8 cellular contexts compared by ENCODE assay signal in genomic region chr18:69400976-69401474, GRCh38. TPM values are rescaled to one million over a fixed set of nuclear protein-coding genes. Genes with fewer than 3 reads are reported as not detected.
DNase-seq lines count a peak whose midpoint lies in the region; ATAC-seq and TF ChIP-seq lines count a peak whose summit lies in the region.

No MANE protein-coding gene starts in this region.

- H3K36me3 Mint-ChIP-seq in endodermal cell (ENCODE audit: low read depth) (no peaks in the 10 kb centered on the region), HFFc6 (ENCODE audit: low read depth) (no peaks in the 10 kb centered on the region)

- H3K27me3 ChIP-seq in MM.1S (replicated peaks; ENCODE audit: insufficient read depth, low read length): no peaks in the 10 kb centered on the region
- peaks cover 49% of the 10 kb centered on the region for H3K27me3 ChIP-seq in endodermal cell (ENCODE audit: control insufficient read depth, insufficient read depth, low read length, poor library complexity, severe bottlenecking)
- H3K27me3 ChIP-seq in muscle layer of colon (ENCODE audit: control insufficient read depth in 1 of 2, insufficient read depth in 2 of 2, low read length in 2 of 2): peaks cover 0 to 14% of the 10 kb centered on the region in 2 donors

- peak; percentile 89 for DNase-seq in COLO668 (lab: John Stamatoyannopoulos, UW; ENCODE audit: unreplicated experiment)
- DNase-seq in MM.1S: no peak
- DNase-seq in endodermal cell: peak; percentile 78
- DNase-seq in 8988T: no peak
- DNase-seq in HT-29 (ENCODE audit: low spot score): no peak
- no peak for DNase-seq in HFFc6

- H3K79me2 ChIP-seq in MM.1S (ENCODE audit: low read length): no peaks in the 10 kb centered on the region

- H3K9me3 ChIP-seq in MM.1S (replicated peaks; ENCODE audit: insufficient read depth, low read length): no peaks in the 10 kb centered on the region
- no peaks in the 10 kb centered on the region for H3K9me3 ChIP-seq in endodermal cell (ENCODE audit: control insufficient read depth, low read length)
- H3K9me3 ChIP-seq in muscle layer of colon (ENCODE audit: low read length): no peaks in the 10 kb centered on the region

- no peaks in the 10 kb centered on the region for H3F3A ChIP-seq in MM.1S (ENCODE audit: insufficient read depth, low read length)

- no peak overlapping the region for H3K9ac ChIP-seq in MM.1S (ENCODE audit: low read length)
- no peak overlapping the region for H3K9ac ChIP-seq in endodermal cell (ENCODE audit: extremely low read depth, low read length, poor library complexity, severe bottlenecking)
- no peak overlapping the region for H3K9ac ChIP-seq in muscle layer of colon (ENCODE audit: low read length)

- H3K4me3 ChIP-seq in MM.1S (ENCODE audit: low read length) (peak overlapping the region; percentile 48), endodermal cell (ENCODE audit: low read length) (peak overlapping the region; percentile 80), muscle layer of colon (ENCODE audit: low read depth in 1 of 2, low read length in 2 of 2) (peak overlapping the region; percentile 33 to 67)

- H3K36me3 ChIP-seq in MM.1S (replicated peaks; ENCODE audit: insufficient read depth, low read length) (no peaks in the 10 kb centered on the region), endodermal cell (ENCODE audit: control insufficient read depth, insufficient read depth, low read length) (no peaks in the 10 kb centered on the region), muscle layer of colon (ENCODE audit: insufficient read depth, low read length) (no peaks in the 10 kb centered on the region)

- H3K27ac Mint-ChIP-seq in endodermal cell (no peak overlapping the region), HFFc6 (no peak overlapping the region)

- no peak overlapping the region for H3K27ac ChIP-seq in MM.1S (ENCODE audit: low read length)
- H3K27ac ChIP-seq in endodermal cell (ENCODE audit: low read depth, low read length): no peak overlapping the region
- H3K27ac ChIP-seq in muscle layer of colon (ENCODE audit: low read depth, low read length): no peak overlapping the region

- peak overlapping the region; percentile 53 for H2AFZ ChIP-seq in MM.1S (ENCODE audit: low read length)

- 0% methylated on average over 4 to 65 of the region's 65 CpGs for WGBS in endodermal cell (ENCODE audit: insufficient coverage in 1 of 2, insufficient read length in 1 of 2), 2 experiments

- ATAC-seq in GM21529 (IDR thresholded peaks at IDR 0.05; ENCODE audit: unreplicated experiment): no peak

- peak overlapping the region; percentile 70 for H3K4me2 ChIP-seq in MM.1S (ENCODE audit: low read depth, low read length)

- TF ChIP-seq CTCF in MM.1S (IDR thresholded peaks at IDR 0.05; ENCODE audit: low read length) (no peak), endodermal cell (conservative IDR thresholded peaks at IDR 0.05) (no peak), HFFc6 (IDR thresholded peaks at IDR 0.05) (no peak)

- no peaks in the 10 kb centered on the region for H3K9me3 Mint-ChIP-seq in endodermal cell
- no peaks in the 10 kb centered on the region; the same call in 1 of the 2 replicates for H3K9me3 Mint-ChIP-seq in HFFc6

- H3K4me1 ChIP-seq in MM.1S (ENCODE audit: low read length) (no peaks in the 10 kb centered on the region), endodermal cell (ENCODE audit: control insufficient read depth, insufficient read depth, low read length) (no peaks in the 10 kb centered on the region), muscle layer of colon (ENCODE audit: insufficient read depth, low read length) (no peaks in the 10 kb centered on the region)

- no peaks in the 10 kb centered on the region for H4K20me1 ChIP-seq in MM.1S (ENCODE audit: insufficient read depth, low read length)

- peaks cover 19% of the 10 kb centered on the region for H3K4me1 Mint-ChIP-seq in endodermal cell
- H3K4me1 Mint-ChIP-seq in HFFc6 (ENCODE audit: low read depth): peaks cover 7% of the 10 kb centered on the region; the same call in 1 of the 2 replicates

- H3K4me3 Mint-ChIP-seq in endodermal cell (peak overlapping the region; percentile 67), HFFc6 (no peak overlapping the region)

- no peaks in the 10 kb centered on the region for H3K9me2 ChIP-seq in MM.1S (replicated peaks; ENCODE audit: insufficient read depth, low read length)

- H3K27me3 Mint-ChIP-seq in endodermal cell (ENCODE audit: insufficient read depth) (peaks cover 59% of the 10 kb centered on the region), HFFc6 (ENCODE audit: insufficient read depth) (peaks cover 18% of the 10 kb centered on the region)

RNA-seq across cellular contexts. Expression of gene DOK6, which starts 0.3 kb away (rescaled TPM):
- total RNA-seq in endodermal cell: 1 to 10 TPM; 5.7 to 5.9 TPM
- polyA plus RNA-seq in endodermal cell (2013, experiment 1 of 2): 3.5 TPM
- 3.1 TPM for polyA plus RNA-seq in endodermal cell (2013, experiment 2 of 2)
- not detected in 2 replicates for total RNA-seq in HT-29 (2014; rRNA removed; shearing (Covaris generic))
- not detected for total RNA-seq in HFFc6 (2021; fragmentation: NEBNext Ultra II Directional; extraction: Animal tissue kit (Norgen Biotek cat#: 25700))

Comparison
In these comparisons a context has a peak if more than half of its experiments do, and no peak if none do; other contexts are left out.
1. DNase-seq: peak in COLO668 (single experiment) and endodermal cell (single experiment); none in MM.1S (single experiment), 8988T (single experiment), HT-29 (single experiment) and HFFc6 (single experiment).
2. Peak in every context shown above with its lines, with median percentiles within 50 percentile points of each other: H3K4me3 ChIP-seq.